ENCODE assay signal across 8 cellular contexts in genomic region chr7:107147464-107148214, GRCh38. TPM values are rescaled to one million over a fixed set of nuclear protein-coding genes. Genes with fewer than 3 reads are reported as not detected.
DNase-seq lines count a peak whose midpoint lies in the region; ATAC-seq, FAIRE-seq and TF ChIP-seq lines count a peak whose summit lies in the region.

No MANE protein-coding gene starts in this region.

- H3K4me1 Mint-ChIP-seq in CD14-positive monocyte, result peaks cover 6% of the 10 kb centered on the region

- H3K4me1 ChIP-seq in subcutaneous abdominal adipose tissue (ENCODE audit: control insufficient read depth in 5 of 5, insufficient read depth in 5 of 5, low read length in 5 of 5), result peaks cover 0 to 8% (median 7%) of the 10 kb centered on the region in 5 donors

- H3K27me3 ChIP-seq in subcutaneous abdominal adipose tissue (ENCODE audit: control insufficient read depth in 5 of 5, insufficient read depth in 4 of 5, low read length in 5 of 5), result no peaks in the 10 kb centered on the region

- no peaks in the 10 kb centered on the region for H3K27me3 Mint-ChIP-seq in CD14-positive monocyte (ENCODE audit: low read depth in 3 of 3)

- peak overlapping the region in 1 of 5 donors; percentile 56 for H3K9ac ChIP-seq in subcutaneous abdominal adipose tissue (ENCODE audit: low read length in 5 of 5)

- peaks cover 2 to 20% (median 13%) of the 10 kb centered on the region in 5 donors for H3K36me3 ChIP-seq in subcutaneous abdominal adipose tissue (ENCODE audit: control insufficient read depth in 5 of 5, insufficient read depth in 5 of 5, low read length in 5 of 5)

- H3K36me3 Mint-ChIP-seq in CD14-positive monocyte, result peaks cover 7 to 14% of the 10 kb centered on the region in 2 donors

- no peak overlapping the region for H3K4me3 ChIP-seq in astrocyte of the cerebellum (ENCODE audit: low read depth, low read length)
- no peak overlapping the region for H3K4me3 ChIP-seq in subcutaneous abdominal adipose tissue (ENCODE audit: low read depth in 1 of 5, low read length in 5 of 5)

- TF ChIP-seq CTCF in CD14-positive monocyte (IDR thresholded peaks at IDR 0.05), result peak; percentile 75
- peak; percentile 78 for TF ChIP-seq CTCF in astrocyte of the cerebellum (IDR thresholded peaks at IDR 0.05; ENCODE audit: low read depth, low read length, missing control alignments)

- no peaks in the 10 kb centered on the region for H3K9me3 Mint-ChIP-seq in CD14-positive monocyte

- peak overlapping the region; percentile 78 for H3K27ac ChIP-seq in subcutaneous abdominal adipose tissue (ENCODE audit: low read depth, low read length)

- ATAC-seq in HG03469 (IDR thresholded peaks at IDR 0.05; ENCODE audit: unreplicated experiment), result no peak
- ATAC-seq in GM19324 (IDR thresholded peaks at IDR 0.05; ENCODE audit: low FRiP score, unreplicated experiment), result no peak

- no peaks in the 10 kb centered on the region for H3K9me3 ChIP-seq in subcutaneous abdominal adipose tissue (ENCODE audit: control insufficient read depth in 5 of 5, low read length in 5 of 5)

- in situ Hi-C loops in astrocyte of the cerebellum (cut with HindIII; ENCODE audit: low sequenced_read_pairs), result no loop called here

- intact Hi-C loops in CD14-positive monocyte (cut with micrococcal nuclease), result loop anchor here in 1 of 2 donors (5.0 kb wide), 1 partner anchor 355 kb away; no protein-coding TSS in a partner anchor

- peak; percentile 73 for FAIRE-seq in GM12891 (lab: Jason Lieb, UNC)

- H3K4me3 Mint-ChIP-seq in CD14-positive monocyte, result no peak overlapping the region

- H3K27ac Mint-ChIP-seq in CD14-positive monocyte, result no peak overlapping the region

- no peak for TF ChIP-seq POLR2A in GM12891 (IDR thresholded peaks at IDR 0.05; ENCODE audit: low read depth, low read length)

- no peak for DNase-seq in CD14-positive monocyte (ENCODE audit: low spot score)
- no peak for DNase-seq in GM12891 (ENCODE audit: insufficient read length, low spot score)
- DNase-seq in NCI-H226, result peak; percentile 11
- DNase-seq in astrocyte of the cerebellum (ENCODE audit: low read depth), result no peak
- DNase-seq in iPS-NIHi7 (ENCODE audit: extremely low spot score), result peak; percentile 39

TF ChIP-seq in GM12891, 5 proteins besides CTCF, POLR2A, EP300 and RAD21:
- TF ChIP-seq SPI1 (IDR thresholded peaks at IDR 0.05; ENCODE audit: low read depth, low read length) (no peak), POLR2AphosphoS5 (IDR thresholded peaks at IDR 0.05; ENCODE audit: low read depth, low read length) (no peak), PAX5 (IDR thresholded peaks at IDR 0.05; ENCODE audit: insufficient read depth, low read length, severe bottlenecking) (no peak), TAF1 (IDR thresholded peaks at IDR 0.05; ENCODE audit: low read depth, low read length) (no peak), POU2F2 (IDR thresholded peaks at IDR 0.05; ENCODE audit: low read depth, low read length) (no peak)

RNA-seq across cellular contexts. Expression of gene HBP1, which starts 21.2 kb away (rescaled TPM):
- 10 to 100 TPM; 44.7 to 52.9 TPM for polyA plus RNA-seq in CD14-positive monocyte
- polyA plus RNA-seq in GM12891 (2012; ENCODE audit: low read depth, missing spikeins), result 9.1 TPM

Comparison
In these comparisons a context has a peak if more than half of its experiments do, and no peak if none do; other contexts are left out.
1. DNase-seq: peak in NCI-H226 (single experiment) and iPS-NIHi7 (single experiment); none in CD14-positive monocyte (single experiment), GM12891 (single experiment) and astrocyte of the cerebellum (single experiment).